Comparison of ENCODE assay signal across 19 cellular contexts in genomic region chr3:66812741-66813140, GRCh38.
"Had no signal": no experiment of that assay in that cellular context is flagged by ENCODE, and none has a peak within 500 bp of the region (broad histone marks: within the 10 kb centered on the region; RNA-seq: fewer than 3 reads in every experiment).

No MANE protein-coding gene starts in this region.

- H3K9ac ChIP-seq: KMS-11 had no signal

- H3K4me2 ChIP-seq: KMS-11 had no signal

- H3K27me3 ChIP-seq: SJSA1 had no signal

- H3K4me1 ChIP-seq: SJSA1 had no signal

- DNase-seq: Kasumi-1, NCI-H1092 treated with DMSO at 0.1 percent for 48 hours, NCI-H1436, NCI-H187, NCI-H2029, NCI-H2081 treated with DMSO at 0.1 percent for 48 hours, NCI-H226, NCI-H510A, NCI-H524 treated with DMSO at 0.1 percent for 48 hours, NCI-H69, NCI-H774, Right ventricle myocardium superior, SIG-M5 had no signal

- H3K9me3 ChIP-seq: SJSA1 had no signal

- H3K36me3 ChIP-seq: SJSA1 had no signal

- H3K4me3 ChIP-seq: SJSA1, SK-N-MC had no signal

- H3K27ac ChIP-seq: HL-60, KMS-11, SJSA1, SK-N-MC had no signal

- FAIRE-seq: HTR-8/SVneo, RCC 7860 had no signal
